In the genomic region with DNA sequence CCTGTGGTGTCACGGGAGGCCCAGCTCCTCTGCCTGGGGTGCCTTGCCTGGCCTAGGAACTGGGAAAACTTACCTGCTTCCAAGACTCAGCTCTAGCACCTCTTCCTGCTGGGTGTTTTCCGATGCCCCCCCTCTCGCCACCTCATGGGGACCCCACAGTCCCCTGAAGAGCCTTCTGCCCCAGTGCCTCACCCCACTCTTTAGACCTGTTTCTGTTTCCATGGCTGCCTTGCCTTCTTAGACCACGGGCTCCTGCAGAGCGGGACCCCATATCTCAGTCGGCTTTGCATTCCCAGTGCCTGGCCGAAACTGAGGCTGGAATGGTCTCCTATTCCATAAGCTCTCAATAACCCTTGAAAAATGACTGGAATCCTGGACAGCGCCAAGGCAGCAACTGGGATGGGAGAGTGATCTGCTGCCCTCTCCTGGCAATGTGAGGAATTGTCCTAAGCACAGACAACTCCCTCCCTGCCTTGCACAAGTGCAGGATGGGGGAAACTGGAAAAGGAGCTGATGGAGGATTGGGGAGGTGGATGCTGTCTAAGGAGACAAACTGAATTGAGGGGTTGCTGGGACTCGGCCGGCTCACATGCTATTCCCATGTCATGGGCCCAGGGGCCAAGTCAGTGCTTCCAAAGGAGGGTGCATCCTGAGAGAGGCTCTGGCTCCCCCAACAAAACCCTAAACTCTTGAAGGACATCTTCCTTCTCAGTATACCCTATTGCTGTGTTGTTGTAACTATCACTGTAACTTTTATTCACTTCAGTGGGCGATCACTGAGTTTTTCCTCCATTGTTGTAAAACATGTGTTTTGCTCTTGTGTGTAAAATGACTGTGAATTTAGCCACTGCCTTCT, we compare ENCODE assay signal across 1 cellular context.
TF ChIP-seq lines count a peak whose summit lies in the region.

No MANE protein-coding gene starts in this region.

TF ChIP-seq in endothelial cell of umbilical vein, 7 proteins besides CTCF, POLR2A, EP300 and RAD21:
- TF ChIP-seq POLR2AphosphoS5 (IDR thresholded peaks at IDR 0.05; ENCODE audit: insufficient read depth, low read depth, low read length), result no peak
- TF ChIP-seq EZH2 (IDR thresholded peaks at IDR 0.05; ENCODE audit: borderline replicate concordance, low read depth, low read length, severe bottlenecking), result no peak
- no peak for TF ChIP-seq JUN (IDR thresholded peaks at IDR 0.05; ENCODE audit: borderline replicate concordance, insufficient read depth, insufficient read length, low read depth)
- TF ChIP-seq, protein P1, sequence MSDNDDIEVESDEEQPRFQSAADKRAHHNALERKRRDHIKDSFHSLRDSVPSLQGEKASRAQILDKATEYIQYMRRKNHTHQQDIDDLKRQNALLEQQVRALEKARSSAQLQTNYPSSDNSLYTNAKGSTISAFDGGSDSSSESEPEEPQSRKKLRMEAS (IDR thresholded peaks at IDR 0.05; ENCODE audit: insufficient read depth, insufficient read length), result no peak
- TF ChIP-seq FOS (IDR thresholded peaks at IDR 0.05; ENCODE audit: borderline replicate concordance, insufficient read depth, low read length), result no peak
- TF ChIP-seq MYC (IDR thresholded peaks at IDR 0.05; ENCODE audit: low read depth, low read length), result no peak
- TF ChIP-seq GATA2 (IDR thresholded peaks at IDR 0.05; ENCODE audit: insufficient read depth, insufficient read length, low read depth, low read length), result no peak
